In the genomic region with DNA sequence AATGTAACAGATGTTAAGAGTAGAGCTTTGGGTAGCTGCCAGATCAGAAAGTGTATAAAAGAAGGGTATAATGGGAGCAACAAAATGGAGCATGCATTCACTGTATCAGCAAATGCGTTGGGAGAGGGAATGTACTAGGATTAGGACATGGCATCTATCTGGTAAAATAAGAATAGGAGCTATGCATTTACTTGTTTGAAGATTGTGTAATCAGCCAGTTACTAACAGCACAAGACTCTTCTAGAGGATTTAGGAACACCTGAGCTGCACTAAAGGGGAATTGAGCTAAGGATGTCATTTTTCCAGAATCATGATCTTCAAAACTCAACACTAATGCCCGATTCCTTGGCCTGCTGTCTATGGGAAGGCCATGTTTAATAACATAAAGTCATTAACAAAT, we compare ENCODE assay signal across 18 cellular contexts.
"Had no signal": no experiment of that assay in that cellular context is flagged by ENCODE, and none has a peak within 500 bp of the region (broad histone marks: within the 10 kb centered on the region; RNA-seq: fewer than 3 reads in every experiment).

No MANE protein-coding gene starts in this region.

- H3K27me3 ChIP-seq: hepatocyte, neural progenitor cell, pancreas, tibial artery, upper lobe of left lung, uterus had no signal

- DNase-seq: effector memory CD8-positive, alpha-beta T cell; foreskin melanocyte; head of caudate nucleus; kidney; left cardiac atrium; left ventricle myocardium inferior; lower lobe of right lung; nucleus accumbens; pancreas; right cardiac atrium; stimulated activated CD4-positive, alpha-beta T cell treated with anti-CD3 and anti-CD28 coated beads, Interleukin-4, amount 100 ng/mL, for 1 hour; tibial artery; upper lobe of left lung; uterus had no signal

- ATAC-seq: effector memory CD8-positive, alpha-beta T cell; left cardiac atrium; lower lobe of right lung; natural killer cell treated with Interleukin-12 subunit alpha and Interleukin-12 subunit beta and Interleukin-15 and Interleukin-18, amount 100 ng/mL, for 72 hours; pancreas; right cardiac atrium; stimulated activated memory B cell treated with anti-CD40 and anti-IgM and Interleukin-4, amounts not matched to agents 10 μg/mL and 1 μg/mL and 100 μg/mL, for 72 hours had no signal

- H3K4me1 ChIP-seq: pancreas had no signal

- H3K27ac ChIP-seq: hepatocyte, left ventricle myocardium inferior, lower lobe of right lung, neural progenitor cell, pancreas, tibial artery, upper lobe of left lung had no signal
